ENCODE assay signal across 8 cellular contexts in the genomic region with DNA sequence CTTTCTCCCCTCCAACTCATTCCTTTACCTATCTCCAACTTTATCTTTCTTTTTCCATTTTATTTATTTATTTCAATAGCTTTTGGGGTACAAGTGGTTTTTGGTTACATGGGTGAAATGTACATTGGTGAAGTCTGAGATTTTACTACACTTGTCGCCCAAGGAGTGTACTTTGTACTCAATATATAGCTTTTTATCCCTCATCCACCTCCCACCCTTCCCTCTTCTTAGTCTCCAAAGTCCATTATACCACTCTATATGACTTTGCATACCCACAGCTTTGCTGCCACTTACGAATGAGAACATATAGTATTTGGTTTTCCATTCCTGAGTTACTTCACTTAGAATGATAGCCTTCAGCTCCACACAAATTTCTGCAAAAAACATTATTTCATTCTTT.
"Had no signal": no experiment of that assay in that cellular context is flagged by ENCODE, and none has a peak within 500 bp of the region (broad histone marks: within the 10 kb centered on the region; RNA-seq: fewer than 3 reads in every experiment).

No MANE protein-coding gene starts in this region.

- H3K9me3 Mint-ChIP-seq: HFFc6 had no signal

- DNase-seq: H9, HCEC 1CT, HFFc6, KBM-7 had no signal

- H3K27ac Mint-ChIP-seq: GM23338, H9, HFFc6, IgD-negative memory B cell had no signal

- H3K36me3 Mint-ChIP-seq: IgD-negative memory B cell had no signal

- H3K4me3 ChIP-seq: GM23338 had no signal

- H3K9ac ChIP-seq: KMS-11 had no signal

- ATAC-seq: GM23338, HepG2 had no signal

- H3K4me1 Mint-ChIP-seq: IgD-negative memory B cell had no signal

- H3K4me3 Mint-ChIP-seq: GM23338, H9, HFFc6, IgD-negative memory B cell had no signal

- H3K27me3 Mint-ChIP-seq: IgD-negative memory B cell had no signal

- H3K27ac ChIP-seq: KMS-11 had no signal
